Comparison of ENCODE assay signal across 1 cellular context in genomic region chr19:43781630-43782310, GRCh38.
TF ChIP-seq lines count a peak whose summit lies in the region.

No MANE protein-coding gene starts in this region.

TF ChIP-seq in K562, 482 proteins besides CTCF, POLR2A, EP300 and RAD21 (continues in another document):
- TF ChIP-seq, protein P1, sequence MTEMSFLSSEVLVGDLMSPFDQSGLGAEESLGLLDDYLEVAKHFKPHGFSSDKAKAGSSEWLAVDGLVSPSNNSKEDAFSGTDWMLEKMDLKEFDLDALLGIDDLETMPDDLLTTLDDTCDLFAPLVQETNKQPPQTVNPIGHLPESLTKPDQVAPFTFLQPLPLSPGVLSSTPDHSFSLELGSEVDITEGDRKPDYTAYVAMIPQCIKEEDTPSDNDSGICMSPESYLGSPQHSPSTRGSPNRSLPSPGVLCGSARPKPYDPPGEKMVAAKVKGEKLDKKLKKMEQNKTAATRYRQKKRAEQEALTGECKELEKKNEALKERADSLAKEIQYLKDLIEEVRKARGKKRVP (CRISPR knock-in tag; IDR thresholded peaks at IDR 0.05), result no peak
- TF ChIP-seq ZNF408 (CRISPR knock-in tag; IDR thresholded peaks at IDR 0.05; ENCODE audit: low read depth) (no peak), TAF15 (IDR thresholded peaks at IDR 0.05; ENCODE audit: low read depth, low read length) (no peak), THRAP3 (IDR thresholded peaks at IDR 0.05; ENCODE audit: borderline replicate concordance) (no peak), SPI1 (IDR thresholded peaks at IDR 0.05; ENCODE audit: borderline replicate concordance, low read depth, low read length) (no peak), ZBTB5 (IDR thresholded peaks at IDR 0.05) (no peak), EZH2 (IDR thresholded peaks at IDR 0.05; ENCODE audit: borderline replicate concordance, low read depth, low read length) (no peak), ATF7 (IDR thresholded peaks at IDR 0.05) (no peak), FOXA3 (CRISPR knock-in tag; conservative IDR thresholded peaks at IDR 0.05 in 1 of 2, IDR thresholded peaks at IDR 0.05 in 1 of 2) (no peak), DPF2 (IDR thresholded peaks at IDR 0.05) (peak; percentile 29; the same call in 1 of the 2 replicates), KDM5B (IDR thresholded peaks at IDR 0.05; ENCODE audit: insufficient replicate concordance, low read depth, low read length) (no peak), CC2D1A (IDR thresholded peaks at IDR 0.05) (no peak), JUN (IDR thresholded peaks at IDR 0.05; ENCODE audit: borderline replicate concordance, low read depth, low read length) (no peak), JUN (CRISPR knock-in tag; IDR thresholded peaks at IDR 0.05; ENCODE audit: borderline replicate concordance) (no peak), ZNF121 (CRISPR knock-in tag; conservative IDR thresholded peaks at IDR 0.05) (peak; percentile 79), SAFB (IDR thresholded peaks at IDR 0.05; ENCODE audit: borderline replicate concordance, low read depth, low read length) (no peak), BRCA1 (IDR thresholded peaks at IDR 0.05) (no peak), BRCA1 (CRISPR knock-in tag; IDR thresholded peaks at IDR 0.05) (no peak), ELF2 (CRISPR knock-in tag; IDR thresholded peaks at IDR 0.05) (no peak), BCOR (IDR thresholded peaks at IDR 0.05) (peak; percentile 84), TBL1XR1 (IDR thresholded peaks at IDR 0.05; ENCODE audit: low read length in 2 of 2) (no peak), RAD51 (IDR thresholded peaks at IDR 0.05; ENCODE audit: borderline replicate concordance, low read depth) (no peak), BHLHE40 (IDR thresholded peaks at IDR 0.05; ENCODE audit: low read length) (no peak), MBD1 (CRISPR knock-in tag; IDR thresholded peaks at IDR 0.05) (0 out of 2 replicates have a peak, but pooled peaks have one; percentile 28), PRDM10 (IDR thresholded peaks at IDR 0.05; ENCODE audit: partially characterized antibody) (no peak), MTA2 (IDR thresholded peaks at IDR 0.05; ENCODE audit: low read depth) (0 out of 2 replicates have a peak, but pooled peaks have one; percentile 18), CBX1 (IDR thresholded peaks at IDR 0.05; ENCODE audit: low read depth) (peak; percentile 44; the same call in 1 of the 2 replicates), EP400 (IDR thresholded peaks at IDR 0.05) (no peak), SREBF2 (CRISPR knock-in tag; IDR thresholded peaks at IDR 0.05) (no peak), E2F3 (CRISPR knock-in tag; IDR thresholded peaks at IDR 0.05) (no peak), ZNF77 (CRISPR knock-in tag; IDR thresholded peaks at IDR 0.05) (no peak), HES1 (IDR thresholded peaks at IDR 0.05; ENCODE audit: low read depth) (no peak), ZSCAN32 (CRISPR knock-in tag; IDR thresholded peaks at IDR 0.05) (no peak), HDAC3 (IDR thresholded peaks at IDR 0.05; ENCODE audit: borderline replicate concordance, partially characterized antibody) (no peak), SRSF1 (IDR thresholded peaks at IDR 0.05; ENCODE audit: low read depth, low read length) (no peak), ZNF707 (CRISPR knock-in tag; conservative IDR thresholded peaks at IDR 0.05) (no peak), GATA2 (CRISPR knock-in tag; IDR thresholded peaks at IDR 0.05) (0 out of 2 replicates have a peak, but pooled peaks have one; percentile 21), TCF7 (IDR thresholded peaks at IDR 0.05; ENCODE audit: borderline replicate concordance) (no peak), GABPA (tag; conservative IDR thresholded peaks at IDR 0.05; ENCODE audit: low read depth) (no peak)
- TF ChIP-seq, protein P2, sequence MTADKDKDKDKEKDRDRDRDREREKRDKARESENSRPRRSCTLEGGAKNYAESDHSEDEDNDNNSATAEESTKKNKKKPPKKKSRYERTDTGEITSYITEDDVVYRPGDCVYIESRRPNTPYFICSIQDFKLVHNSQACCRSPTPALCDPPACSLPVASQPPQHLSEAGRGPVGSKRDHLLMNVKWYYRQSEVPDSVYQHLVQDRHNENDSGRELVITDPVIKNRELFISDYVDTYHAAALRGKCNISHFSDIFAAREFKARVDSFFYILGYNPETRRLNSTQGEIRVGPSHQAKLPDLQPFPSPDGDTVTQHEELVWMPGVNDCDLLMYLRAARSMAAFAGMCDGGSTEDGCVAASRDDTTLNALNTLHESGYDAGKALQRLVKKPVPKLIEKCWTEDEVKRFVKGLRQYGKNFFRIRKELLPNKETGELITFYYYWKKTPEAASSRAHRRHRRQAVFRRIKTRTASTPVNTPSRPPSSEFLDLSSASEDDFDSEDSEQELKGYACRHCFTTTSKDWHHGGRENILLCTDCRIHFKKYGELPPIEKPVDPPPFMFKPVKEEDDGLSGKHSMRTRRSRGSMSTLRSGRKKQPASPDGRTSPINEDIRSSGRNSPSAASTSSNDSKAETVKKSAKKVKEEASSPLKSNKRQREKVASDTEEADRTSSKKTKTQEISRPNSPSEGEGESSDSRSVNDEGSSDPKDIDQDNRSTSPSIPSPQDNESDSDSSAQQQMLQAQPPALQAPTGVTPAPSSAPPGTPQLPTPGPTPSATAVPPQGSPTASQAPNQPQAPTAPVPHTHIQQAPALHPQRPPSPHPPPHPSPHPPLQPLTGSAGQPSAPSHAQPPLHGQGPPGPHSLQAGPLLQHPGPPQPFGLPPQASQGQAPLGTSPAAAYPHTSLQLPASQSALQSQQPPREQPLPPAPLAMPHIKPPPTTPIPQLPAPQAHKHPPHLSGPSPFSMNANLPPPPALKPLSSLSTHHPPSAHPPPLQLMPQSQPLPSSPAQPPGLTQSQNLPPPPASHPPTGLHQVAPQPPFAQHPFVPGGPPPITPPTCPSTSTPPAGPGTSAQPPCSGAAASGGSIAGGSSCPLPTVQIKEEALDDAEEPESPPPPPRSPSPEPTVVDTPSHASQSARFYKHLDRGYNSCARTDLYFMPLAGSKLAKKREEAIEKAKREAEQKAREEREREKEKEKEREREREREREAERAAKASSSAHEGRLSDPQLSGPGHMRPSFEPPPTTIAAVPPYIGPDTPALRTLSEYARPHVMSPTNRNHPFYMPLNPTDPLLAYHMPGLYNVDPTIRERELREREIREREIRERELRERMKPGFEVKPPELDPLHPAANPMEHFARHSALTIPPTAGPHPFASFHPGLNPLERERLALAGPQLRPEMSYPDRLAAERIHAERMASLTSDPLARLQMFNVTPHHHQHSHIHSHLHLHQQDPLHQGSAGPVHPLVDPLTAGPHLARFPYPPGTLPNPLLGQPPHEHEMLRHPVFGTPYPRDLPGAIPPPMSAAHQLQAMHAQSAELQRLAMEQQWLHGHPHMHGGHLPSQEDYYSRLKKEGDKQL (CRISPR knock-in tag; IDR thresholded peaks at IDR 0.05; ENCODE audit: borderline replicate concordance), result no peak
- TF ChIP-seq, protein P3, sequence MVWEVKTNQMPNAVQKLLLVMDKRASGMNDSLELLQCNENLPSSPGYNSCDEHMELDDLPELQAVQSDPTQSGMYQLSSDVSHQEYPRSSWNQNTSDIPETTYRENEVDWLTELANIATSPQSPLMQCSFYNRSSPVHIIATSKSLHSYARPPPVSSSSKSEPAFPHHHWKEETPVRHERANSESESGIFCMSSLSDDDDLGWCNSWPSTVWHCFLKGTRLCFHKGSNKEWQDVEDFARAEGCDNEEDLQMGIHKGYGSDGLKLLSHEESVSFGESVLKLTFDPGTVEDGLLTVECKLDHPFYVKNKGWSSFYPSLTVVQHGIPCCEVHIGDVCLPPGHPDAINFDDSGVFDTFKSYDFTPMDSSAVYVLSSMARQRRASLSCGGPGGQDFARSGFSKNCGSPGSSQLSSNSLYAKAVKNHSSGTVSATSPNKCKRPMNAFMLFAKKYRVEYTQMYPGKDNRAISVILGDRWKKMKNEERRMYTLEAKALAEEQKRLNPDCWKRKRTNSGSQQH (CRISPR knock-in tag; IDR thresholded peaks at IDR 0.05), result no peak
- TF ChIP-seq, protein P4, sequence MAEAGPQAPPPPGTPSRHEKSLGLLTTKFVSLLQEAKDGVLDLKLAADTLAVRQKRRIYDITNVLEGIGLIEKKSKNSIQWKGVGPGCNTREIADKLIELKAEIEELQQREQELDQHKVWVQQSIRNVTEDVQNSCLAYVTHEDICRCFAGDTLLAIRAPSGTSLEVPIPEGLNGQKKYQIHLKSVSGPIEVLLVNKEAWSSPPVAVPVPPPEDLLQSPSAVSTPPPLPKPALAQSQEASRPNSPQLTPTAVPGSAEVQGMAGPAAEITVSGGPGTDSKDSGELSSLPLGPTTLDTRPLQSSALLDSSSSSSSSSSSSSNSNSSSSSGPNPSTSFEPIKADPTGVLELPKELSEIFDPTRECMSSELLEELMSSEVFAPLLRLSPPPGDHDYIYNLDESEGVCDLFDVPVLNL (CRISPR knock-in tag; IDR thresholded peaks at IDR 0.05; ENCODE audit: low read depth), result no peak
- TF ChIP-seq, protein P5, sequence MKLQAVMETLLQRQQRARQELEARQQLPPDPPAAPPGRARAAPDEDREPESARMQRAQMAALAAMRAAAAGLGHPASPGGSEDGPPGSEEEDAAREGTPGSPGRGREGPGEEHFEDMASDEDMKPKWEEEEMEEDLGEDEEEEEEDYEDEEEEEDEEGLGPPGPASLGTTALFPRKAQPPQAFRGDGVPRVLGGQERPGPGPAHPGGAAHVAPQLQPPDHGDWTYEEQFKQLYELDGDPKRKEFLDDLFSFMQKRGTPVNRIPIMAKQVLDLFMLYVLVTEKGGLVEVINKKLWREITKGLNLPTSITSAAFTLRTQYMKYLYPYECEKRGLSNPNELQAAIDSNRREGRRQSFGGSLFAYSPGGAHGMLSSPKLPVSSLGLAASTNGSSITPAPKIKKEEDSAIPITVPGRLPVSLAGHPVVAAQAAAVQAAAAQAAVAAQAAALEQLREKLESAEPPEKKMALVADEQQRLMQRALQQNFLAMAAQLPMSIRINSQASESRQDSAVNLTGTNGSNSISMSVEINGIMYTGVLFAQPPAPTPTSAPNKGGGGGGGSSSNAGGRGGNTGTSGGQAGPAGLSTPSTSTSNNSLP (IDR thresholded peaks at IDR 0.05; ENCODE audit: borderline replicate concordance, low read depth, low read length), result no peak
- TF ChIP-seq, protein P6, sequence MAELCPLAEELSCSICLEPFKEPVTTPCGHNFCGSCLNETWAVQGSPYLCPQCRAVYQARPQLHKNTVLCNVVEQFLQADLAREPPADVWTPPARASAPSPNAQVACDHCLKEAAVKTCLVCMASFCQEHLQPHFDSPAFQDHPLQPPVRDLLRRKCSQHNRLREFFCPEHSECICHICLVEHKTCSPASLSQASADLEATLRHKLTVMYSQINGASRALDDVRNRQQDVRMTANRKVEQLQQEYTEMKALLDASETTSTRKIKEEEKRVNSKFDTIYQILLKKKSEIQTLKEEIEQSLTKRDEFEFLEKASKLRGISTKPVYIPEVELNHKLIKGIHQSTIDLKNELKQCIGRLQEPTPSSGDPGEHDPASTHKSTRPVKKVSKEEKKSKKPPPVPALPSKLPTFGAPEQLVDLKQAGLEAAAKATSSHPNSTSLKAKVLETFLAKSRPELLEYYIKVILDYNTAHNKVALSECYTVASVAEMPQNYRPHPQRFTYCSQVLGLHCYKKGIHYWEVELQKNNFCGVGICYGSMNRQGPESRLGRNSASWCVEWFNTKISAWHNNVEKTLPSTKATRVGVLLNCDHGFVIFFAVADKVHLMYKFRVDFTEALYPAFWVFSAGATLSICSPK (IDR thresholded peaks at IDR 0.05; ENCODE audit: borderline replicate concordance), result no peak
